2 cellular contexts compared by ENCODE assay signal in the genomic region with DNA sequence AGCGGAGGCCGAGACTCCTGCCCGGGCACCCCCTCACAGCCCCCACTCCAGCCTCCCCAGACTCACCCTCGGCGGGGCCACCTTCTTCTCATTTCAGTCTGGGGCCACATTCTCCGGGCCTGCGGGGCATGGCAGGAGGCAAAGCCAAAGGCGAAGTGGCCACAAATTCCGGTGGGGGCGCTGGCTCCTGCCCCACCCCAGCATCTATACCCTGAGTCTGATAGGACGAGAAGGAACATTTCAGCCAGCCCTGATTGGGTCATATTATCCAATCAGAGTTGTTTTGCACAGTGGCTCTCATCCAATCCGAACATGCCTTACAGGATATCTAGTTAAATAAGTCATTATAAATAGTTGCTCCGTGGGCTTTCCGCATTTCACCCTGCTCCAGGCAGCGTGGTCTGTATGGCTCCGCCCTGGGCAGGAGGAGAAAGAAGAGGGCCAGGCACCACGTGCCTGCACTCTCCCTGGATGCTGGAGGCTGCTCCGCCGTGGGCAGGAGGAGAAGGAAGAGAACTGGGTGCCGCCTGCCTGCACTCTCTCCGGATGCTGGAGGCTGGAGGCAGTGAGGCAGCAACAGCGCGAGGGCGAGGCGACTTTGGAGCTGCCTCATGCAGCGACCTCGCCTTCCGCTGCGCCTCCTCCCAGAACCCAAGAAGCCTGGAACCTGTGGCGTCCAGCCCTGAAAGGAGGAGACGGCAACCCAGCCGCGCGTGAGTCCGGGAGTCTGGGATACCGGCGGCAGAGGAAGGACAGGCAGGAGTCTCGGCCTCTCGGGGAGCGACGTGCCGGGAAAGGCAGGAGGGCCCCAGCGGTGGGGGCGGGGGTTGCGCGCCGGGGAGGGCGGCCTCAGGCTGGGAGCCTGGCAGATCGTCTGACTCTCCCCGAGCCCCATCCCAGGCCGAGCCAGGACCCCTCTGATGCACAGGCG.
TF ChIP-seq lines count a peak whose summit lies in the region.

No MANE protein-coding gene starts in this region.

TF ChIP-seq in HEK293, 187 proteins besides CTCF, POLR2A, EP300 and RAD21 (continued from another document):
- TF ChIP-seq, protein P1, sequence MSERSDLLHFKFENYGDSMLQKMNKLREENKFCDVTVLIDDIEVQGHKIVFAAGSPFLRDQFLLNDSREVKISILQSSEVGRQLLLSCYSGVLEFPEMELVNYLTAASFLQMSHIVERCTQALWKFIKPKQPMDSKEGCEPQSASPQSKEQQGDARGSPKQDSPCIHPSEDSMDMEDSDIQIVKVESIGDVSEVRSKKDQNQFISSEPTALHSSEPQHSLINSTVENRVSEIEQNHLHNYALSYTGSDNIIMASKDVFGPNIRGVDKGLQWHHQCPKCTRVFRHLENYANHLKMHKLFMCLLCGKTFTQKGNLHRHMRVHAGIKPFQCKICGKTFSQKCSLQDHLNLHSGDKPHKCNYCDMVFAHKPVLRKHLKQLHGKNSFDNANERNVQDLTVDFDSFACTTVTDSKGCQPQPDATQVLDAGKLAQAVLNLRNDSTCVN (tag by site-specific recombination; optimal IDR thresholded peaks at IDR 0.05): peak; percentile 14
- no peak for TF ChIP-seq ZNF24 (tag by site-specific recombination; IDR thresholded peaks at IDR 0.05)
- no peak for TF ChIP-seq ZNF670 (tag by site-specific recombination; IDR thresholded peaks at IDR 0.05; ENCODE audit: low read depth)
- peak; percentile 59 for TF ChIP-seq GLIS1 (tag by site-specific recombination; IDR thresholded peaks at IDR 0.05)
- TF ChIP-seq ZNF366 (tag by site-specific recombination; conservative IDR thresholded peaks at IDR 0.05): no peak
- peak; percentile 64 for TF ChIP-seq SETDB1 (IDR thresholded peaks at IDR 0.05; ENCODE audit: insufficient read length, low read length)
- TF ChIP-seq ZNF776 (tag by site-specific recombination; IDR thresholded peaks at IDR 0.05; ENCODE audit: borderline replicate concordance): no peak
- TF ChIP-seq ZNF223 (tag by site-specific recombination; IDR thresholded peaks at IDR 0.05): peak; percentile 30; the same call in 1 of the 2 replicates
- no peak for TF ChIP-seq ZNF837 (tag by site-specific recombination; IDR thresholded peaks at IDR 0.05)
- TF ChIP-seq, protein P2, sequence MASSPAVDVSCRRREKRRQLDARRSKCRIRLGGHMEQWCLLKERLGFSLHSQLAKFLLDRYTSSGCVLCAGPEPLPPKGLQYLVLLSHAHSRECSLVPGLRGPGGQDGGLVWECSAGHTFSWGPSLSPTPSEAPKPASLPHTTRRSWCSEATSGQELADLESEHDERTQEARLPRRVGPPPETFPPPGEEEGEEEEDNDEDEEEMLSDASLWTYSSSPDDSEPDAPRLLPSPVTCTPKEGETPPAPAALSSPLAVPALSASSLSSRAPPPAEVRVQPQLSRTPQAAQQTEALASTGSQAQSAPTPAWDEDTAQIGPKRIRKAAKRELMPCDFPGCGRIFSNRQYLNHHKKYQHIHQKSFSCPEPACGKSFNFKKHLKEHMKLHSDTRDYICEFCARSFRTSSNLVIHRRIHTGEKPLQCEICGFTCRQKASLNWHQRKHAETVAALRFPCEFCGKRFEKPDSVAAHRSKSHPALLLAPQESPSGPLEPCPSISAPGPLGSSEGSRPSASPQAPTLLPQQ (tag by site-specific recombination; IDR thresholded peaks at IDR 0.05): no peak
- no peak for TF ChIP-seq ZNF677 (tag by site-specific recombination; IDR thresholded peaks at IDR 0.05)
- peak; percentile 62 for TF ChIP-seq ZNF335 (tag by site-specific recombination; conservative IDR thresholded peaks at IDR 0.05)
- TF ChIP-seq ZNF169 (tag by site-specific recombination; IDR thresholded peaks at IDR 0.05): no peak
- peak; percentile 47; the same call in 1 of the 2 replicates for TF ChIP-seq SP2 (tag by site-specific recombination; IDR thresholded peaks at IDR 0.05)
- 0 out of 2 replicates have a peak, but pooled peaks have one; percentile 13 for TF ChIP-seq SP3 (tag by site-specific recombination; IDR thresholded peaks at IDR 0.05)
- TF ChIP-seq ZNF423 (tag by site-specific recombination; IDR thresholded peaks at IDR 0.05): peak; percentile 56; the same call in 1 of the 2 replicates
- TF ChIP-seq ZEB2 (tag by site-specific recombination; IDR thresholded peaks at IDR 0.05): no peak
- no peak for TF ChIP-seq BCL11B (tag by site-specific recombination; IDR thresholded peaks at IDR 0.05; ENCODE audit: low read depth)
- TF ChIP-seq ZNF768 (tag by site-specific recombination; IDR thresholded peaks at IDR 0.05): no peak
- TF ChIP-seq, protein P3, sequence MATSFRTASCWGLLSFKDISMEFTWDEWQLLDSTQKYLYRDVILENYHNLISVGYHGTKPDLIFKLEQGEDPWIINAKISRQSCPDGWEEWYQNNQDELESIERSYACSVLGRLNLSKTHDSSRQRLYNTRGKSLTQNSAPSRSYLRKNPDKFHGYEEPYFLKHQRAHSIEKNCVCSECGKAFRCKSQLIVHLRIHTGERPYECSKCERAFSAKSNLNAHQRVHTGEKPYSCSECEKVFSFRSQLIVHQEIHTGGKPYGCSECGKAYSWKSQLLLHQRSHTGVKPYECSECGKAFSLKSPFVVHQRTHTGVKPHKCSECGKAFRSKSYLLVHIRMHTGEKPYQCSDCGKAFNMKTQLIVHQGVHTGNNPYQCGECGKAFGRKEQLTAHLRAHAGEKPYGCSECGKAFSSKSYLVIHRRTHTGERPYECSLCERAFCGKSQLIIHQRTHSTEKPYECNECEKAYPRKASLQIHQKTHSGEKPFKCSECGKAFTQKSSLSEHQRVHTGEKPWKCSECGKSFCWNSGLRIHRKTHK (tag by site-specific recombination; IDR thresholded peaks at IDR 0.05): no peak
- TF ChIP-seq, protein P4, sequence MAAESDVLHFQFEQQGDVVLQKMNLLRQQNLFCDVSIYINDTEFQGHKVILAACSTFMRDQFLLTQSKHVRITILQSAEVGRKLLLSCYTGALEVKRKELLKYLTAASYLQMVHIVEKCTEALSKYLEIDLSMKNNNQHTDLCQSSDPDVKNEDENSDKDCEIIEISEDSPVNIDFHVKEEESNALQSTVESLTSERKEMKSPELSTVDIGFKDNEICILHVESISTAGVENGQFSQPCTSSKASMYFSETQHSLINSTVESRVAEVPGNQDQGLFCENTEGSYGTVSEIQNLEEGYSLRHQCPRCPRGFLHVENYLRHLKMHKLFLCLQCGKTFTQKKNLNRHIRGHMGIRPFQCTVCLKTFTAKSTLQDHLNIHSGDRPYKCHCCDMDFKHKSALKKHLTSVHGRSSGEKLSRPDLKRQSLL (tag by site-specific recombination; IDR thresholded peaks at IDR 0.05): peak; percentile 53; the same call in 1 of the 2 replicates
- peak; percentile 11; the same call in 1 of the 2 replicates for TF ChIP-seq ZNF600 (tag by site-specific recombination; IDR thresholded peaks at IDR 0.05)
- peak; percentile 68 for TF ChIP-seq ZIC2 (tag by site-specific recombination; IDR thresholded peaks at IDR 0.05)
- TF ChIP-seq, protein P5, sequence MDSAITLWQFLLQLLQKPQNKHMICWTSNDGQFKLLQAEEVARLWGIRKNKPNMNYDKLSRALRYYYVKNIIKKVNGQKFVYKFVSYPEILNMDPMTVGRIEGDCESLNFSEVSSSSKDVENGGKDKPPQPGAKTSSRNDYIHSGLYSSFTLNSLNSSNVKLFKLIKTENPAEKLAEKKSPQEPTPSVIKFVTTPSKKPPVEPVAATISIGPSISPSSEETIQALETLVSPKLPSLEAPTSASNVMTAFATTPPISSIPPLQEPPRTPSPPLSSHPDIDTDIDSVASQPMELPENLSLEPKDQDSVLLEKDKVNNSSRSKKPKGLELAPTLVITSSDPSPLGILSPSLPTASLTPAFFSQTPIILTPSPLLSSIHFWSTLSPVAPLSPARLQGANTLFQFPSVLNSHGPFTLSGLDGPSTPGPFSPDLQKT (IDR thresholded peaks at IDR 0.05; ENCODE audit: borderline replicate concordance, low read depth, low read length): no peak

TF ChIP-seq in SK-N-SH, 30 proteins besides CTCF, POLR2A, EP300 and RAD21 (continued from another document):
- TF ChIP-seq, protein P6, sequence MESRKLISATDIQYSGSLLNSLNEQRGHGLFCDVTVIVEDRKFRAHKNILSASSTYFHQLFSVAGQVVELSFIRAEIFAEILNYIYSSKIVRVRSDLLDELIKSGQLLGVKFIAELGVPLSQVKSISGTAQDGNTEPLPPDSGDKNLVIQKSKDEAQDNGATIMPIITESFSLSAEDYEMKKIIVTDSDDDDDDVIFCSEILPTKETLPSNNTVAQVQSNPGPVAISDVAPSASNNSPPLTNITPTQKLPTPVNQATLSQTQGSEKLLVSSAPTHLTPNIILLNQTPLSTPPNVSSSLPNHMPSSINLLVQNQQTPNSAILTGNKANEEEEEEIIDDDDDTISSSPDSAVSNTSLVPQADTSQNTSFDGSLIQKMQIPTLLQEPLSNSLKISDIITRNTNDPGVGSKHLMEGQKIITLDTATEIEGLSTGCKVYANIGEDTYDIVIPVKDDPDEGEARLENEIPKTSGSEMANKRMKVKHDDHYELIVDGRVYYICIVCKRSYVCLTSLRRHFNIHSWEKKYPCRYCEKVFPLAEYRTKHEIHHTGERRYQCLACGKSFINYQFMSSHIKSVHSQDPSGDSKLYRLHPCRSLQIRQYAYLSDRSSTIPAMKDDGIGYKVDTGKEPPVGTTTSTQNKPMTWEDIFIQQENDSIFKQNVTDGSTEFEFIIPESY (IDR thresholded peaks at IDR 0.05; ENCODE audit: borderline replicate concordance, low read depth): no peak
- TF ChIP-seq, protein P7, sequence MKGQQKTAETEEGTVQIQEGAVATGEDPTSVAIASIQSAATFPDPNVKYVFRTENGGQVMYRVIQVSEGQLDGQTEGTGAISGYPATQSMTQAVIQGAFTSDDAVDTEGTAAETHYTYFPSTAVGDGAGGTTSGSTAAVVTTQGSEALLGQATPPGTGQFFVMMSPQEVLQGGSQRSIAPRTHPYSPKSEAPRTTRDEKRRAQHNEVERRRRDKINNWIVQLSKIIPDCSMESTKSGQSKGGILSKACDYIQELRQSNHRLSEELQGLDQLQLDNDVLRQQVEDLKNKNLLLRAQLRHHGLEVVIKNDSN (IDR thresholded peaks at IDR 0.05; ENCODE audit: borderline replicate concordance, low read depth): peak; percentile 73; the same call in 1 of the 2 replicates
- no peak for TF ChIP-seq FOXM1 (IDR thresholded peaks at IDR 0.05; ENCODE audit: low read depth)
- TF ChIP-seq, protein P8, sequence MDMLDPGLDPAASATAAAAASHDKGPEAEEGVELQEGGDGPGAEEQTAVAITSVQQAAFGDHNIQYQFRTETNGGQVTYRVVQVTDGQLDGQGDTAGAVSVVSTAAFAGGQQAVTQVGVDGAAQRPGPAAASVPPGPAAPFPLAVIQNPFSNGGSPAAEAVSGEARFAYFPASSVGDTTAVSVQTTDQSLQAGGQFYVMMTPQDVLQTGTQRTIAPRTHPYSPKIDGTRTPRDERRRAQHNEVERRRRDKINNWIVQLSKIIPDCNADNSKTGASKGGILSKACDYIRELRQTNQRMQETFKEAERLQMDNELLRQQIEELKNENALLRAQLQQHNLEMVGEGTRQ (IDR thresholded peaks at IDR 0.05; ENCODE audit: borderline replicate concordance, low read depth, low read length): 0 out of 2 replicates have a peak, but pooled peaks have one; percentile 18
- TF ChIP-seq JUND (IDR thresholded peaks at IDR 0.05): no peak
- TF ChIP-seq, protein P9, sequence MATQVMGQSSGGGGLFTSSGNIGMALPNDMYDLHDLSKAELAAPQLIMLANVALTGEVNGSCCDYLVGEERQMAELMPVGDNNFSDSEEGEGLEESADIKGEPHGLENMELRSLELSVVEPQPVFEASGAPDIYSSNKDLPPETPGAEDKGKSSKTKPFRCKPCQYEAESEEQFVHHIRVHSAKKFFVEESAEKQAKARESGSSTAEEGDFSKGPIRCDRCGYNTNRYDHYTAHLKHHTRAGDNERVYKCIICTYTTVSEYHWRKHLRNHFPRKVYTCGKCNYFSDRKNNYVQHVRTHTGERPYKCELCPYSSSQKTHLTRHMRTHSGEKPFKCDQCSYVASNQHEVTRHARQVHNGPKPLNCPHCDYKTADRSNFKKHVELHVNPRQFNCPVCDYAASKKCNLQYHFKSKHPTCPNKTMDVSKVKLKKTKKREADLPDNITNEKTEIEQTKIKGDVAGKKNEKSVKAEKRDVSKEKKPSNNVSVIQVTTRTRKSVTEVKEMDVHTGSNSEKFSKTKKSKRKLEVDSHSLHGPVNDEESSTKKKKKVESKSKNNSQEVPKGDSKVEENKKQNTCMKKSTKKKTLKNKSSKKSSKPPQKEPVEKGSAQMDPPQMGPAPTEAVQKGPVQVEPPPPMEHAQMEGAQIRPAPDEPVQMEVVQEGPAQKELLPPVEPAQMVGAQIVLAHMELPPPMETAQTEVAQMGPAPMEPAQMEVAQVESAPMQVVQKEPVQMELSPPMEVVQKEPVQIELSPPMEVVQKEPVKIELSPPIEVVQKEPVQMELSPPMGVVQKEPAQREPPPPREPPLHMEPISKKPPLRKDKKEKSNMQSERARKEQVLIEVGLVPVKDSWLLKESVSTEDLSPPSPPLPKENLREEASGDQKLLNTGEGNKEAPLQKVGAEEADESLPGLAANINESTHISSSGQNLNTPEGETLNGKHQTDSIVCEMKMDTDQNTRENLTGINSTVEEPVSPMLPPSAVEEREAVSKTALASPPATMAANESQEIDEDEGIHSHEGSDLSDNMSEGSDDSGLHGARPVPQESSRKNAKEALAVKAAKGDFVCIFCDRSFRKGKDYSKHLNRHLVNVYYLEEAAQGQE (IDR thresholded peaks at IDR 0.05; ENCODE audit: low read depth, low read length): no peak
- TF ChIP-seq FOXJ3 (CRISPR knock-in tag; IDR thresholded peaks at IDR 0.05): no peak
- TF ChIP-seq TCF12 (IDR thresholded peaks at IDR 0.05): no peak; the same call in 1 of the 2 replicates
- TF ChIP-seq RCOR1 (IDR thresholded peaks at IDR 0.05; ENCODE audit: low read length): peak; percentile 72
- TF ChIP-seq MEF2A (IDR thresholded peaks at IDR 0.05; ENCODE audit: borderline replicate concordance, low read depth): no peak
- peak; percentile 99 for TF ChIP-seq MXI1 (IDR thresholded peaks at IDR 0.05; ENCODE audit: low read depth, low read length)
- no peak for TF ChIP-seq NFIC (IDR thresholded peaks at IDR 0.05; ENCODE audit: borderline replicate concordance)
- TF ChIP-seq, protein P10, sequence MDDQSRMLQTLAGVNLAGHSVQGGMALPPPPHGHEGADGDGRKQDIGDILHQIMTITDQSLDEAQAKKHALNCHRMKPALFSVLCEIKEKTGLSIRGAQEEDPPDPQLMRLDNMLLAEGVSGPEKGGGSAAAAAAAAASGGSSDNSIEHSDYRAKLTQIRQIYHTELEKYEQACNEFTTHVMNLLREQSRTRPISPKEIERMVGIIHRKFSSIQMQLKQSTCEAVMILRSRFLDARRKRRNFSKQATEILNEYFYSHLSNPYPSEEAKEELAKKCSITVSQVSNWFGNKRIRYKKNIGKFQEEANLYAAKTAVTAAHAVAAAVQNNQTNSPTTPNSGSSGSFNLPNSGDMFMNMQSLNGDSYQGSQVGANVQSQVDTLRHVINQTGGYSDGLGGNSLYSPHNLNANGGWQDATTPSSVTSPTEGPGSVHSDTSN (IDR thresholded peaks at IDR 0.05): peak; percentile 40
